ENCODE assay signal across 19 cellular contexts in the genomic region with DNA sequence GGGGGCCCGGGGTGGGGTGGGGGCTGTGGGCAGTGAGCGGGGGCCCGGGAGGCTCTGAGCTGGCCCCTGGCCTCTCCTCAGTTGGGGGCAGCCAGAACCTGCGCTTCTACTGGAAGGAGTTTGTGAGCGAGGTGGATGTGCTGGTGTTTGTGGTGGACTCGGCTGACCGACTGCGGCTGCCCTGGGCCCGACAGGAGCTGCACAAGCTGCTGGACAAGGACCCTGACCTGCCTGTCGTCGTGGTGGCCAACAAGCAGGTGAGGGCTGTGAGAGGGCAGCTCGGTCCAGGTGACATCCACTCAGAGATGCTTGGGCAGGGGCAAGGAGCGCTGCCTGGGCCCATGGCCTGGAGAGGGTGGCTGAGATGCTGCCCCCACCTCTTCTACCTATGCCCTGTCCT.
"Had no signal": no experiment of that assay in that cellular context is flagged by ENCODE, and none has a peak within 500 bp of the region (broad histone marks: within the 10 kb centered on the region; RNA-seq: fewer than 3 reads in every experiment).

No MANE protein-coding gene starts in this region.

- H3K4me2 ChIP-seq: SK-N-SH had no signal

- H3K9ac ChIP-seq: SK-N-SH had no signal

- DNase-seq: KBM-7, MV-4-11, NCI-H1092, NCI-H1105 treated with DMSO at 0.1 percent for 48 hours, NCI-H1436, NCI-H187, NCI-H2029, NCI-H2081 treated with DMSO at 0.1 percent for 48 hours, NCI-H2171, NCI-H226, NCI-H446, NCI-H510A, NCI-H524 treated with DMSO at 0.1 percent for 48 hours, NCI-H69, NCI-H774, RPMI8226, SHP77, SK-N-SH, SW 1271 had no signal

- H3K9me2 ChIP-seq: SK-N-SH had no signal

- H3K9me3 ChIP-seq: SK-N-SH had no signal
